ENCODE assay signal across 1 cellular context in the genomic region with DNA sequence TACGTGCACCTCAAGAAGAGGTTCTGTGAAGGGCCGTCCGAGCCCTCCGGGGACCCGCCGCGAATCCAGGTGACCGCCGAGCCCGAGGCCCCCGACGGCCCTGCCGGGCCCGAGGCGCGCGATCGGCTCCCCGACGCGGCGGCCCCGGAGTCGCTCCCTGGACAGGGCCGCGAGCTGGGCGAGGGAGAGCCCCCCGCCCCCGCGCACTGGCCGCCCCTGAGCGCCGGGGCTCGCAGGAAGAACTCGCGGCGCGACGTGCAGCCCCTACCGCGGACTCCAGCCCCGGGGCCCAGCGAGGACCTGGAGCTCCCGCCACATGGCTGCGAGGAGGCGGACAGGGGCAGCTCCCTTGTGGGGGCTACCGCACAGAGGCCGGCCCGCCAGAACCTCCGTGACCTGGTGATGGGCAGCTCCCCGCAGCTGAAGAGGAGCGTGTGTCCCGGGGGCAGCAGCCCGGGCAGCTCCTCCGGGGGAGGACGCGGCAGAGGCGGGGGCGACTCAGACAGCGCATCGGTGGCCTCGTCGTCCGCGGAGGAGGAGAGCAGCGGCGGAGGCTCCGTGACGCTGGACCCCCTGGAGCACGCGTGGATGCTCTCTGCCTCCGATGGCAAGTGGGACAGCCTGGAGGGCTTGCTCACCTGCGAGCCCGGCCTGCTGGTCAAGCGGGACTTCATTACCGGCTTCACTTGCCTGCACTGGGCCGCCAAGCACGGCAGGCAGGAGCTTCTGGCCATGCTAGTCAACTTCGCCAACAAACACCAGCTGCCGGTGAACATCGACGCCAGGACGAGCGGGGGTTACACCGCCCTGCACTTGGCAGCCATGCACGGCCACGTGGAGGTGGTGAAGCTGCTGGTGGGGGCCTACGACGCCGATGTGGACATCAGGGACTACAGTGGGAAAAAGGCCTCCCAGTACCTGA.
TF ChIP-seq lines count a peak whose summit lies in the region.

No MANE protein-coding gene starts in this region.

TF ChIP-seq in HepG2, 621 proteins besides CTCF, POLR2A, EP300 and RAD21 (continued from another document and continues in another):
- TF ChIP-seq, protein P1, sequence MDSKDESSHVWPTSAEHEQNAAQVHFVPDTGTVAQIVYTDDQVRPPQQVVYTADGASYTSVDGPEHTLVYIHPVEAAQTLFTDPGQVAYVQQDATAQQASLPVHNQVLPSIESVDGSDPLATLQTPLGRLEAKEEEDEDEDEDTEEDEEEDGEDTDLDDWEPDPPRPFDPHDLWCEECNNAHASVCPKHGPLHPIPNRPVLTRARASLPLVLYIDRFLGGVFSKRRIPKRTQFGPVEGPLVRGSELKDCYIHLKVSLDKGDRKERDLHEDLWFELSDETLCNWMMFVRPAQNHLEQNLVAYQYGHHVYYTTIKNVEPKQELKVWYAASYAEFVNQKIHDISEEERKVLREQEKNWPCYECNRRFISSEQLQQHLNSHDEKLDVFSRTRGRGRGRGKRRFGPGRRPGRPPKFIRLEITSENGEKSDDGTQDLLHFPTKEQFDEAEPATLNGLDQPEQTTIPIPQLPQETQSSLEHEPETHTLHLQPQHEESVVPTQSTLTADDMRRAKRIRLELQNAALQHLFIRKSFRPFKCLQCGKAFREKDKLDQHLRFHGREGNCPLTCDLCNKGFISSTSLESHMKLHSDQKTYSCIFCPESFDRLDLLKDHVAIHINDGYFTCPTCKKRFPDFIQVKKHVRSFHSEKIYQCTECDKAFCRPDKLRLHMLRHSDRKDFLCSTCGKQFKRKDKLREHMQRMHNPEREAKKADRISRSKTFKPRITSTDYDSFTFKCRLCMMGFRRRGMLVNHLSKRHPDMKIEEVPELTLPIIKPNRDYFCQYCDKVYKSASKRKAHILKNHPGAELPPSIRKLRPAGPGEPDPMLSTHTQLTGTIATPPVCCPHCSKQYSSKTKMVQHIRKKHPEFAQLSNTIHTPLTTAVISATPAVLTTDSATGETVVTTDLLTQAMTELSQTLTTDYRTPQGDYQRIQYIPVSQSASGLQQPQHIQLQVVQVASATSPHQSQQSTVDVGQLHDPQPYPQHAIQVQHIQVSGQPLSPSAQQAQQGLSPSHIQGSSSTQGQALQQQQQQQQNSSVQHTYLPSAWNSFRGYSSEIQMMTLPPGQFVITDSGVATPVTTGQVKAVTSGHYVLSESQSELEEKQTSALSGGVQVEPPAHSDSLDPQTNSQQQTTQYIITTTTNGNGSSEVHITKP (CRISPR knock-in tag; IDR thresholded peaks at IDR 0.05; ENCODE audit: low read depth) = no peak; the same call in 1 of the 2 replicates
- TF ChIP-seq, protein P2, sequence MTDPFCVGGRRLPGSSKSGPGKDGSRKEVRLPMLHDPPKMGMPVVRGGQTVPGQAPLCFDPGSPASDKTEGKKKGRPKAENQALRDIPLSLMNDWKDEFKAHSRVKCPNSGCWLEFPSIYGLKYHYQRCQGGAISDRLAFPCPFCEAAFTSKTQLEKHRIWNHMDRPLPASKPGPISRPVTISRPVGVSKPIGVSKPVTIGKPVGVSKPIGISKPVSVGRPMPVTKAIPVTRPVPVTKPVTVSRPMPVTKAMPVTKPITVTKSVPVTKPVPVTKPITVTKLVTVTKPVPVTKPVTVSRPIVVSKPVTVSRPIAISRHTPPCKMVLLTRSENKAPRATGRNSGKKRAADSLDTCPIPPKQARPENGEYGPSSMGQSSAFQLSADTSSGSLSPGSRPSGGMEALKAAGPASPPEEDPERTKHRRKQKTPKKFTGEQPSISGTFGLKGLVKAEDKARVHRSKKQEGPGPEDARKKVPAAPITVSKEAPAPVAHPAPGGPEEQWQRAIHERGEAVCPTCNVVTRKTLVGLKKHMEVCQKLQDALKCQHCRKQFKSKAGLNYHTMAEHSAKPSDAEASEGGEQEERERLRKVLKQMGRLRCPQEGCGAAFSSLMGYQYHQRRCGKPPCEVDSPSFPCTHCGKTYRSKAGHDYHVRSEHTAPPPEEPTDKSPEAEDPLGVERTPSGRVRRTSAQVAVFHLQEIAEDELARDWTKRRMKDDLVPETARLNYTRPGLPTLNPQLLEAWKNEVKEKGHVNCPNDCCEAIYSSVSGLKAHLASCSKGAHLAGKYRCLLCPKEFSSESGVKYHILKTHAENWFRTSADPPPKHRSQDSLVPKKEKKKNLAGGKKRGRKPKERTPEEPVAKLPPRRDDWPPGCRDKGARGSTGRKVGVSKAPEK (CRISPR knock-in tag; IDR thresholded peaks at IDR 0.05; ENCODE audit: borderline replicate concordance) = 0 out of 2 replicates have a peak, but pooled peaks have one; percentile 43
- TF ChIP-seq KLF12 (CRISPR knock-in tag; IDR thresholded peaks at IDR 0.05; ENCODE audit: borderline replicate concordance) (no peak; the same call in 1 of the 2 replicates), ZNF607 (CRISPR knock-in tag; IDR thresholded peaks at IDR 0.05; ENCODE audit: borderline replicate concordance) (peak; percentile 46; the same call in 1 of the 2 replicates), MIER3 (CRISPR knock-in tag; IDR thresholded peaks at IDR 0.05; ENCODE audit: borderline replicate concordance) (no peak), ZNF737 (CRISPR knock-in tag; IDR thresholded peaks at IDR 0.05; ENCODE audit: borderline replicate concordance) (0 out of 2 replicates have a peak, but pooled peaks have one; percentile 22), STAT5B (CRISPR knock-in tag; IDR thresholded peaks at IDR 0.05) (0 out of 2 replicates have a peak, but pooled peaks have one; percentile 36), ZNF556 (CRISPR knock-in tag; IDR thresholded peaks at IDR 0.05; ENCODE audit: borderline replicate concordance) (0 out of 2 replicates have a peak, but pooled peaks have one; percentile 85), ZNF547 (CRISPR knock-in tag; IDR thresholded peaks at IDR 0.05) (no peak; the same call in 1 of the 2 replicates), PHF8 (CRISPR knock-in tag; IDR thresholded peaks at IDR 0.05) (peak; percentile 73), ZBTB26 (CRISPR knock-in tag; IDR thresholded peaks at IDR 0.05; ENCODE audit: borderline replicate concordance) (peak; percentile 44; the same call in 1 of the 2 replicates), NCOA2 (CRISPR knock-in tag; IDR thresholded peaks at IDR 0.05) (no peak; the same call in 1 of the 2 replicates), MXD3 (CRISPR knock-in tag; IDR thresholded peaks at IDR 0.05) (peak; percentile 75), ZBTB3 (CRISPR knock-in tag; IDR thresholded peaks at IDR 0.05; ENCODE audit: borderline replicate concordance, low read depth) (0 out of 2 replicates have a peak, but pooled peaks have one; percentile 66), NR3C1 (CRISPR knock-in tag; IDR thresholded peaks at IDR 0.05) (no peak), SSRP1 (CRISPR knock-in tag; IDR thresholded peaks at IDR 0.05) (peak; percentile 90; the same call in 1 of the 2 replicates), ZNF800 (CRISPR knock-in tag; IDR thresholded peaks at IDR 0.05) (no peak), FLYWCH1 (CRISPR knock-in tag; IDR thresholded peaks at IDR 0.05) (no peak), ISX (CRISPR knock-in tag; conservative IDR thresholded peaks at IDR 0.05) (no peak), CHD4 (IDR thresholded peaks at IDR 0.05; ENCODE audit: borderline replicate concordance, low read length) (no peak), ZC3H4 (CRISPR knock-in tag; IDR thresholded peaks at IDR 0.05; ENCODE audit: borderline replicate concordance) (no peak), MTF2 (CRISPR knock-in tag; IDR thresholded peaks at IDR 0.05; ENCODE audit: borderline replicate concordance) (no peak), FOXP1 (IDR thresholded peaks at IDR 0.05) (no peak), FOXP1 (CRISPR knock-in tag; IDR thresholded peaks at IDR 0.05) (no peak), ZNF256 (CRISPR knock-in tag; conservative IDR thresholded peaks at IDR 0.05) (no peak), PRPF4 (IDR thresholded peaks at IDR 0.05; ENCODE audit: low read depth, low read length, poor library complexity, severe bottlenecking) (no peak), PHF21A (CRISPR knock-in tag; IDR thresholded peaks at IDR 0.05) (no peak), TFE3 (CRISPR knock-in tag; IDR thresholded peaks at IDR 0.05) (no peak), PLSCR1 (CRISPR knock-in tag; IDR thresholded peaks at IDR 0.05; ENCODE audit: borderline replicate concordance) (peak; percentile 14; the same call in 1 of the 2 replicates), RFX1 (IDR thresholded peaks at IDR 0.05) (no peak), ZNF333 (CRISPR knock-in tag; IDR thresholded peaks at IDR 0.05; ENCODE audit: borderline replicate concordance) (peak; percentile 92), ZNF235 (CRISPR knock-in tag; IDR thresholded peaks at IDR 0.05; ENCODE audit: borderline replicate concordance) (peak; percentile 63; the same call in 1 of the 2 replicates), ZNF251 (CRISPR knock-in tag; IDR thresholded peaks at IDR 0.05) (peak; percentile 84; the same call in 1 of the 2 replicates)
- TF ChIP-seq, protein P3, sequence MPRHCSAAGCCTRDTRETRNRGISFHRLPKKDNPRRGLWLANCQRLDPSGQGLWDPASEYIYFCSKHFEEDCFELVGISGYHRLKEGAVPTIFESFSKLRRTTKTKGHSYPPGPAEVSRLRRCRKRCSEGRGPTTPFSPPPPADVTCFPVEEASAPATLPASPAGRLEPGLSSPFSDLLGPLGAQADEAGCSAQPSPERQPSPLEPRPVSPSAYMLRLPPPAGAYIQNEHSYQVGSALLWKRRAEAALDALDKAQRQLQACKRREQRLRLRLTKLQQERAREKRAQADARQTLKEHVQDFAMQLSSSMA (CRISPR knock-in tag; IDR thresholded peaks at IDR 0.05) = no peak
- TF ChIP-seq, protein P4, sequence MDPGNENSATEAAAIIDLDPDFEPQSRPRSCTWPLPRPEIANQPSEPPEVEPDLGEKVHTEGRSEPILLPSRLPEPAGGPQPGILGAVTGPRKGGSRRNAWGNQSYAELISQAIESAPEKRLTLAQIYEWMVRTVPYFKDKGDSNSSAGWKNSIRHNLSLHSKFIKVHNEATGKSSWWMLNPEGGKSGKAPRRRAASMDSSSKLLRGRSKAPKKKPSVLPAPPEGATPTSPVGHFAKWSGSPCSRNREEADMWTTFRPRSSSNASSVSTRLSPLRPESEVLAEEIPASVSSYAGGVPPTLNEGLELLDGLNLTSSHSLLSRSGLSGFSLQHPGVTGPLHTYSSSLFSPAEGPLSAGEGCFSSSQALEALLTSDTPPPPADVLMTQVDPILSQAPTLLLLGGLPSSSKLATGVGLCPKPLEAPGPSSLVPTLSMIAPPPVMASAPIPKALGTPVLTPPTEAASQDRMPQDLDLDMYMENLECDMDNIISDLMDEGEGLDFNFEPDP (CRISPR knock-in tag; conservative IDR thresholded peaks at IDR 0.05) = no peak
- TF ChIP-seq, protein P5, sequence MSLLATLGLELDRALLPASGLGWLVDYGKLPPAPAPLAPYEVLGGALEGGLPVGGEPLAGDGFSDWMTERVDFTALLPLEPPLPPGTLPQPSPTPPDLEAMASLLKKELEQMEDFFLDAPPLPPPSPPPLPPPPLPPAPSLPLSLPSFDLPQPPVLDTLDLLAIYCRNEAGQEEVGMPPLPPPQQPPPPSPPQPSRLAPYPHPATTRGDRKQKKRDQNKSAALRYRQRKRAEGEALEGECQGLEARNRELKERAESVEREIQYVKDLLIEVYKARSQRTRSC (CRISPR knock-in tag; IDR thresholded peaks at IDR 0.05; ENCODE audit: low read depth) = peak; percentile 92; the same call in 1 of the 2 replicates
